Comparison of ENCODE assay signal across 25 cellular contexts in genomic region chr20:59250293-59250692, GRCh38. TPM values are rescaled to one million over a fixed set of nuclear protein-coding genes. Genes with fewer than 3 reads are reported as not detected.
"Had no signal": no experiment of that assay in that cellular context is flagged by ENCODE, and none has a peak within 500 bp of the region (broad histone marks: within the 10 kb centered on the region; RNA-seq: fewer than 3 reads in every experiment).

No MANE protein-coding gene starts in this region.

- ATAC-seq: K562 had no signal

- H3K4me3 Mint-ChIP-seq: IgD-negative memory B cell had no signal

- H3K4me2 ChIP-seq: KMS-11, SK-N-SH had no signal

- H3K9ac ChIP-seq: KMS-11, SK-N-SH had no signal

- H3K27me3 Mint-ChIP-seq: IgD-negative memory B cell had no signal

- FAIRE-seq: K562, RCC 7860 had no signal

- H3K9me3 ChIP-seq: SK-N-SH had no signal

- H3K27ac ChIP-seq: KMS-11 had no signal

- H3K4me3 ChIP-seq: K562 had no signal

- DNase-seq: Kasumi-1, MM.1S, NCI-H1092 treated with DMSO at 0.1 percent for 48 hours, NCI-H1436, NCI-H187, NCI-H2029, NCI-H2081 treated with DMSO at 0.1 percent for 48 hours, NCI-H2171, NCI-H226, NCI-H446, NCI-H510A, NCI-H524 treated with DMSO at 0.1 percent for 48 hours, NCI-H69, NCI-H774, Right ventricle myocardium superior, RPMI8226, SK-N-SH, SW 1271 had no signal

RNA-seq across cellular contexts. Expression of gene EDN3, which starts 50.1 kb away (rescaled TPM):
- total RNA-seq: HT-29, K562, M059J, Right ventricle myocardium superior, SK-MEL-5 had no signal
- polyA plus RNA-seq: IgD-negative memory B cell, K562 had no signal
